In the genomic region with DNA sequence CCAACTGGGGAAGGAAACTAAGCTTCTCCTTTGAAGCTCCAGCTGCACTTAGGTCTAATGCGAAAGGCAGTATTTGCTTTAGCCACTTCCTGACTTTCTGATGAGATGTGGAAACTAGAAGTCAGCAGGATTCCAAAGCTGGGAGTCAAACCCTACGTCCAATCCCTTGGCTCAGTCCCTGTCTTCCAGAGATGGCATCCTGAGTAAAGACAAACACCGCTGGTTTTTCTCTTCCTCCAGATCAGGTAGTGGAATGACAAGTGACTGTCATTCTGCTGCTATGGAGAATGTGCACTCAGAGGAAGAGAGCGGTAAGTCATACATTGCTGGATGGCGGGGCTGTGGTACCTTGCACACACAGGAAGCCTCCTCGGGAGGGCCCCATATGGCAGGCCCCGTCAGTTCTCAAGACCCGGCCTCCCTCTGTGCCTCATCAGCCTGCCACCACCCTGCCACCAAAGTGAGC, we compare ENCODE assay signal across 1 cellular context.
TF ChIP-seq lines count a peak whose summit lies in the region.

No MANE protein-coding gene starts in this region.

TF ChIP-seq in K562, 482 proteins besides CTCF, POLR2A, EP300 and RAD21 (continued from another document):
- TF ChIP-seq, protein P1, sequence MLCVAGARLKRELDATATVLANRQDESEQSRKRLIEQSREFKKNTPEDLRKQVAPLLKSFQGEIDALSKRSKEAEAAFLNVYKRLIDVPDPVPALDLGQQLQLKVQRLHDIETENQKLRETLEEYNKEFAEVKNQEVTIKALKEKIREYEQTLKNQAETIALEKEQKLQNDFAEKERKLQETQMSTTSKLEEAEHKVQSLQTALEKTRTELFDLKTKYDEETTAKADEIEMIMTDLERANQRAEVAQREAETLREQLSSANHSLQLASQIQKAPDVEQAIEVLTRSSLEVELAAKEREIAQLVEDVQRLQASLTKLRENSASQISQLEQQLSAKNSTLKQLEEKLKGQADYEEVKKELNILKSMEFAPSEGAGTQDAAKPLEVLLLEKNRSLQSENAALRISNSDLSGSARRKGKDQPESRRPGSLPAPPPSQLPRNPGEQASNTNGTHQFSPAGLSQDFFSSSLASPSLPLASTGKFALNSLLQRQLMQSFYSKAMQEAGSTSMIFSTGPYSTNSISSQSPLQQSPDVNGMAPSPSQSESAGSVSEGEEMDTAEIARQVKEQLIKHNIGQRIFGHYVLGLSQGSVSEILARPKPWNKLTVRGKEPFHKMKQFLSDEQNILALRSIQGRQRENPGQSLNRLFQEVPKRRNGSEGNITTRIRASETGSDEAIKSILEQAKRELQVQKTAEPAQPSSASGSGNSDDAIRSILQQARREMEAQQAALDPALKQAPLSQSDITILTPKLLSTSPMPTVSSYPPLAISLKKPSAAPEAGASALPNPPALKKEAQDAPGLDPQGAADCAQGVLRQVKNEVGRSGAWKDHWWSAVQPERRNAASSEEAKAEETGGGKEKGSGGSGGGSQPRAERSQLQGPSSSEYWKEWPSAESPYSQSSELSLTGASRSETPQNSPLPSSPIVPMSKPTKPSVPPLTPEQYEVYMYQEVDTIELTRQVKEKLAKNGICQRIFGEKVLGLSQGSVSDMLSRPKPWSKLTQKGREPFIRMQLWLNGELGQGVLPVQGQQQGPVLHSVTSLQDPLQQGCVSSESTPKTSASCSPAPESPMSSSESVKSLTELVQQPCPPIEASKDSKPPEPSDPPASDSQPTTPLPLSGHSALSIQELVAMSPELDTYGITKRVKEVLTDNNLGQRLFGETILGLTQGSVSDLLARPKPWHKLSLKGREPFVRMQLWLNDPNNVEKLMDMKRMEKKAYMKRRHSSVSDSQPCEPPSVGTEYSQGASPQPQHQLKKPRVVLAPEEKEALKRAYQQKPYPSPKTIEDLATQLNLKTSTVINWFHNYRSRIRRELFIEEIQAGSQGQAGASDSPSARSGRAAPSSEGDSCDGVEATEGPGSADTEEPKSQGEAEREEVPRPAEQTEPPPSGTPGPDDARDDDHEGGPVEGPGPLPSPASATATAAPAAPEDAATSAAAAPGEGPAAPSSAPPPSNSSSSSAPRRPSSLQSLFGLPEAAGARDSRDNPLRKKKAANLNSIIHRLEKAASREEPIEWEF (CRISPR knock-in tag; IDR thresholded peaks at IDR 0.05) = no peak
- TF ChIP-seq, protein P2, sequence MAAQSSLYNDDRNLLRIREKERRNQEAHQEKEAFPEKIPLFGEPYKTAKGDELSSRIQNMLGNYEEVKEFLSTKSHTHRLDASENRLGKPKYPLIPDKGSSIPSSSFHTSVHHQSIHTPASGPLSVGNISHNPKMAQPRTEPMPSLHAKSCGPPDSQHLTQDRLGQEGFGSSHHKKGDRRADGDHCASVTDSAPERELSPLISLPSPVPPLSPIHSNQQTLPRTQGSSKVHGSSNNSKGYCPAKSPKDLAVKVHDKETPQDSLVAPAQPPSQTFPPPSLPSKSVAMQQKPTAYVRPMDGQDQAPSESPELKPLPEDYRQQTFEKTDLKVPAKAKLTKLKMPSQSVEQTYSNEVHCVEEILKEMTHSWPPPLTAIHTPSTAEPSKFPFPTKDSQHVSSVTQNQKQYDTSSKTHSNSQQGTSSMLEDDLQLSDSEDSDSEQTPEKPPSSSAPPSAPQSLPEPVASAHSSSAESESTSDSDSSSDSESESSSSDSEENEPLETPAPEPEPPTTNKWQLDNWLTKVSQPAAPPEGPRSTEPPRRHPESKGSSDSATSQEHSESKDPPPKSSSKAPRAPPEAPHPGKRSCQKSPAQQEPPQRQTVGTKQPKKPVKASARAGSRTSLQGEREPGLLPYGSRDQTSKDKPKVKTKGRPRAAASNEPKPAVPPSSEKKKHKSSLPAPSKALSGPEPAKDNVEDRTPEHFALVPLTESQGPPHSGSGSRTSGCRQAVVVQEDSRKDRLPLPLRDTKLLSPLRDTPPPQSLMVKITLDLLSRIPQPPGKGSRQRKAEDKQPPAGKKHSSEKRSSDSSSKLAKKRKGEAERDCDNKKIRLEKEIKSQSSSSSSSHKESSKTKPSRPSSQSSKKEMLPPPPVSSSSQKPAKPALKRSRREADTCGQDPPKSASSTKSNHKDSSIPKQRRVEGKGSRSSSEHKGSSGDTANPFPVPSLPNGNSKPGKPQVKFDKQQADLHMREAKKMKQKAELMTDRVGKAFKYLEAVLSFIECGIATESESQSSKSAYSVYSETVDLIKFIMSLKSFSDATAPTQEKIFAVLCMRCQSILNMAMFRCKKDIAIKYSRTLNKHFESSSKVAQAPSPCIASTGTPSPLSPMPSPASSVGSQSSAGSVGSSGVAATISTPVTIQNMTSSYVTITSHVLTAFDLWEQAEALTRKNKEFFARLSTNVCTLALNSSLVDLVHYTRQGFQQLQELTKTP (IDR thresholded peaks at IDR 0.05; ENCODE audit: low read depth in 1 of 2, partially characterized antibody in 2 of 2) = no peak
- TF ChIP-seq CCAR2 (IDR thresholded peaks at IDR 0.05; ENCODE audit: low read depth, low read length) (no peak), SNIP1 (IDR thresholded peaks at IDR 0.05; ENCODE audit: low read depth) (no peak)
- TF ChIP-seq, protein P3, sequence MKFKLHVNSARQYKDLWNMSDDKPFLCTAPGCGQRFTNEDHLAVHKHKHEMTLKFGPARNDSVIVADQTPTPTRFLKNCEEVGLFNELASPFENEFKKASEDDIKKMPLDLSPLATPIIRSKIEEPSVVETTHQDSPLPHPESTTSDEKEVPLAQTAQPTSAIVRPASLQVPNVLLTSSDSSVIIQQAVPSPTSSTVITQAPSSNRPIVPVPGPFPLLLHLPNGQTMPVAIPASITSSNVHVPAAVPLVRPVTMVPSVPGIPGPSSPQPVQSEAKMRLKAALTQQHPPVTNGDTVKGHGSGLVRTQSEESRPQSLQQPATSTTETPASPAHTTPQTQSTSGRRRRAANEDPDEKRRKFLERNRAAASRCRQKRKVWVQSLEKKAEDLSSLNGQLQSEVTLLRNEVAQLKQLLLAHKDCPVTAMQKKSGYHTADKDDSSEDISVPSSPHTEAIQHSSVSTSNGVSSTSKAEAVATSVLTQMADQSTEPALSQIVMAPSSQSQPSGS (CRISPR knock-in tag; IDR thresholded peaks at IDR 0.05) = no peak
